ENCODE assay signal across 23 cellular contexts in the genomic region with DNA sequence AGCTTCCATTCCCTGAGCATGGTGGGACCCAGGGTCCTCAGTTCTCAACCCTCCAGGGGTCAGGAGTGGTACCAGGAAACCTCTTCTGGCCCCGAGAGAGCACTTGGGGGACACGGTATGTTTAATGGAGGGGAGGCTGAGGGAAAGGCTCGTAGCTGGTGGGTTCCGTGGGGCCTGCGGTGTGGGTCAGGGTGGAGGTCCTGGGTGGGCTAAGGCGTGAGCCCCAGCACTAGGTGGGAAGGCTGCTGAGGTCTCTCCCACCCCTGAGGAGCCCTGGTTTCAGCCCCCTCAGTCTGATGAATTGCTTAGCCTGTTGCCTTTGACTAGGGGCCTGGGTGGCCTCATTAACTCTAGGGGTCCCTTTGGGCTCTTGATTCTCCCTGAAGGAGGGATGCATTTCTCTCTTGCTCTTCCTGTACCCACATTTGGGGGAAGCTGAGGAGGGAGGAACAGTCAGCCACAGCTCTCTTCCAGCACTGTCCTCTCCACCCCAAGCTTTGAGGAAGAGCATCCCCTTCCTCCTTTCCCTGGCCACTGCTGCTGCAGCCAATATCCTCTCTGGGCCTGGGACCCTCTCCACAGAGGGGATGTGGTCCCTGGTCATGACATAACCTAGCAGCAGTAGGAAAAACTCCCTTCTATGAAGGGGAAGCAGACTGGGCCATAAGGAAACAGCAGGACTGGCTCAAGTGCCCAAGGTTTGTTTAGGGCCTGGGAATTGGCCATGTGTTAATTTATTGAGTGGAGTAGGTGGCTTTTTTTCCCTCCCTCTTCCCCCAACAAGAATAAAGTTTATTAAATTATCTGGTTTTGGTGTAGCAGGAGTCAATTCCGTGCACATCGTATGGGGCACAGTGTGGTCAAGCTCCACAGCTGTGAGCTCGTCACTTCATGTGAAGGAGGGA. TPM values are rescaled to one million over a fixed set of nuclear protein-coding genes. Genes with fewer than 3 reads are reported as not detected.
DNase-seq lines count a peak whose midpoint lies in the region; ATAC-seq and TF ChIP-seq lines count a peak whose summit lies in the region.
"Had no signal": no experiment of that assay in that cellular context is flagged by ENCODE, and none has a peak within 500 bp of the region (broad histone marks: within the 10 kb centered on the region; RNA-seq: fewer than 3 reads in every experiment).

No MANE protein-coding gene starts in this region.

- ATAC-seq in activated naive CD4-positive, alpha-beta T cell treated with anti-CD3 and anti-CD28 coated beads, Interleukin-2, amount 50 U/mL, for 72 hours, result no peak
- ATAC-seq in Panc1, result no peak
- ATAC-seq: body of pancreas, mucosa of descending colon had no signal

- no peak overlapping the region for H3K27ac ChIP-seq in Panc1 (ENCODE audit: low read length)
- no peak overlapping the region for H3K27ac ChIP-seq in endodermal cell (ENCODE audit: low read depth, low read length)
- peak overlapping the region; percentile 45 for H3K27ac ChIP-seq in temporal lobe (ENCODE audit: low read depth, low read length)
- H3K27ac ChIP-seq: body of pancreas had no signal

- H3K36me3 ChIP-seq in Panc1 (ENCODE audit: control insufficient read depth, insufficient read depth, low read length) (peaks cover 14% of the 10 kb centered on the region), endodermal cell (ENCODE audit: control insufficient read depth, insufficient read depth, low read length) (peaks cover 78% of the 10 kb centered on the region)

- TSS peak; percentile 48 for BruUV-seq in Panc1 (replicated peaks; lab: Mats Ljungman, UMichigan)

- peak overlapping the region; percentile 69 to 89 for H3K27ac Mint-ChIP-seq in activated naive CD4-positive, alpha-beta T cell treated with anti-CD3 and anti-CD28 coated beads, Interleukin-2, amount 50 U/mL, for 72 hours
- H3K27ac Mint-ChIP-seq in endodermal cell, result no peak overlapping the region
- H3K27ac Mint-ChIP-seq: activated naive CD4-positive, alpha-beta T cell treated with anti-CD3 and anti-CD28 coated beads for 36 hours; type B pancreatic cell had no signal

- intact Hi-C loops in Panc1 (cut with micrococcal nuclease; ENCODE audit: unreplicated experiment), result no loop called here

- no peaks in the 10 kb centered on the region for H3K27me3 ChIP-seq in Panc1 (ENCODE audit: control insufficient read depth, insufficient read depth, low read length)
- no peaks in the 10 kb centered on the region for H3K27me3 ChIP-seq in endodermal cell (ENCODE audit: control insufficient read depth, insufficient read depth, low read length, poor library complexity, severe bottlenecking)
- H3K27me3 ChIP-seq: body of pancreas had no signal

- H3K4me1 ChIP-seq in Panc1 (ENCODE audit: control insufficient read depth, insufficient read depth, low read length), result no peaks in the 10 kb centered on the region
- H3K4me1 ChIP-seq in endodermal cell (ENCODE audit: control insufficient read depth, insufficient read depth, low read length), result peaks cover 3% of the 10 kb centered on the region

- no peaks in the 10 kb centered on the region for H3K27me3 Mint-ChIP-seq in endodermal cell (ENCODE audit: insufficient read depth)
- H3K27me3 Mint-ChIP-seq: type B pancreatic cell had no signal

- H3K9me3 Mint-ChIP-seq in activated naive CD4-positive, alpha-beta T cell treated with anti-CD3 and anti-CD28 coated beads, Interleukin-2, amount 50 U/mL, for 72 hours, result no peaks in the 10 kb centered on the region
- H3K9me3 Mint-ChIP-seq in endodermal cell, result no peaks in the 10 kb centered on the region
- H3K9me3 Mint-ChIP-seq: activated naive CD4-positive, alpha-beta T cell treated with anti-CD3 and anti-CD28 coated beads for 36 hours; type B pancreatic cell had no signal

- peaks cover 5 to 31% of the 10 kb centered on the region in 2 donors for H3K36me3 Mint-ChIP-seq in activated naive CD4-positive, alpha-beta T cell treated with anti-CD3 and anti-CD28 coated beads, Interleukin-2, amount 50 U/mL, for 72 hours
- H3K36me3 Mint-ChIP-seq in endodermal cell (ENCODE audit: low read depth), result peaks cover 63% of the 10 kb centered on the region

- H3K4me1 Mint-ChIP-seq in endodermal cell, result peaks cover 6% of the 10 kb centered on the region

- H3K4me3 Mint-ChIP-seq in endodermal cell, result no peak overlapping the region
- H3K4me3 Mint-ChIP-seq: activated naive CD4-positive, alpha-beta T cell treated with anti-CD3 and anti-CD28 coated beads for 36 hours; type B pancreatic cell had no signal

- in situ Hi-C loops in Panc1 (cut with HindIII; ENCODE audit: low pct_unique_long_range_greater_than_20kb, low sequenced_read_pairs), result no loop called here

- H3K9ac ChIP-seq in endodermal cell (ENCODE audit: extremely low read depth, low read length, poor library complexity, severe bottlenecking), result no peak overlapping the region

- no peak for TF ChIP-seq CTCF in Panc1 (IDR thresholded peaks at IDR 0.05)
- no peak for TF ChIP-seq CTCF in endodermal cell (conservative IDR thresholded peaks at IDR 0.05)

- CTCF ChIA-PET in Panc1 (lab: Charles Lee), result interaction anchor here (0.6 kb wide), 1 partner anchor 223 kb away, joined by 5 read pairs; no protein-coding TSS in a partner anchor

- H3K4me3 ChIP-seq in Panc1 (ENCODE audit: low read depth in 2 of 2, low read length in 2 of 2) (no peak overlapping the region), endodermal cell (ENCODE audit: low read length) (no peak overlapping the region)
- H3K4me3 ChIP-seq: body of pancreas, mucosa of descending colon had no signal

- no peak for DNase-seq in activated naive CD4-positive, alpha-beta T cell treated with anti-CD3 and anti-CD28 coated beads, Interleukin-2, amount 50 U/mL, for 72 hours (ENCODE audit: low spot score in 2 of 2)
- no peak for DNase-seq in activated naive CD4-positive, alpha-beta T cell (lab: John Stamatoyannopoulos, UW)
- DNase-seq in Panc1 (ENCODE audit: low read depth, low spot score) (no peak), endodermal cell (peak; percentile 22), ecto neural progenitor cell (ENCODE audit: low spot score) (no peak), NCI-H524 (lab: John Stamatoyannopoulos, UW) (no peak), NCI-H2029 (lab: John Stamatoyannopoulos, UW) (no peak)
- DNase-seq: activated CD4-positive, CD25-positive, alpha-beta regulatory T cell; activated naive CD4-positive, alpha-beta T cell treated with anti-CD3 and anti-CD28 coated beads for 36 hours; body of pancreas; COR-L47; cortex of kidney; mucosa of descending colon; NCI-H2081; SHP77 treated with DMSO at 0.1 percent for 48 hours; stimulated activated CD4-positive, alpha-beta T cell treated with anti-CD3 and anti-CD28 coated beads, Interleukin-15, amount 100 ng/mL, for 24 hours; stimulated activated naive CD4-positive, alpha-beta T cell had no signal

- 88 to 89% methylated on average over 5 to 8 of the region's 9 CpGs for WGBS in endodermal cell (ENCODE audit: insufficient coverage in 1 of 2, insufficient read length in 1 of 2), 2 experiments

- POLR2A ChIA-PET in Panc1 (lab: Charles Lee), result no interaction called here

- H3K9me3 ChIP-seq in Panc1 (ENCODE audit: control insufficient read depth, insufficient read depth, low read depth, low read length) (no peaks in the 10 kb centered on the region), endodermal cell (ENCODE audit: control insufficient read depth, low read length) (no peaks in the 10 kb centered on the region)
- H3K9me3 ChIP-seq: body of pancreas, mucosa of descending colon had no signal

RNA-seq across cellular contexts. Expression of gene CSF1R, which starts 33.8 kb away (rescaled TPM):
- 1 to 10 TPM in 1 of 2 donors, not detected in 1; 5.2 TPM for total RNA-seq in activated naive CD4-positive, alpha-beta T cell treated with anti-CD3 and anti-CD28 coated beads, Interleukin-2, amount 50 U/mL, for 72 hours
- total RNA-seq in Panc1 (2021; ENCODE audit: unreplicated experiment) (0.05 TPM), endodermal cell (not detected), temporal lobe (6.4 TPM)
- polyA plus RNA-seq in Panc1 (2012; ENCODE audit: insufficient read length), result not detected
- polyA plus RNA-seq in endodermal cell (2013, experiment 1 of 2), result 0.39 TPM
- not detected for polyA plus RNA-seq in endodermal cell (2013, experiment 2 of 2)
- total RNA-seq: epithelial cell of proximal tubule; H1; NCI-H460; T-helper 2 cell treated with Interferon-gamma antibody and Interleukin-4, amounts not matched to agents 100 ng/mL and 5 ng/mL, for 36 hours had no signal

RNA-seq across cellular contexts. Expression of gene HMGXB3, which starts 52.0 kb away (rescaled TPM):
- total RNA-seq in activated naive CD4-positive, alpha-beta T cell treated with anti-CD3 and anti-CD28 coated beads, Interleukin-2, amount 50 U/mL, for 72 hours, result 10 to 100 TPM; 19.9 to 40.8 TPM
- total RNA-seq in Panc1 (2021; ENCODE audit: unreplicated experiment), result 56.2 TPM
- 33.8 TPM for polyA plus RNA-seq in Panc1 (2012; ENCODE audit: insufficient read length)
- 10 to 100 TPM; 41.0 to 43.5 TPM for total RNA-seq in endodermal cell
- polyA plus RNA-seq in endodermal cell (2013, experiment 1 of 2), result 28.0 TPM
- polyA plus RNA-seq in endodermal cell (2013, experiment 2 of 2), result 28.3 TPM
- total RNA-seq in temporal lobe, result 19.2 TPM

RNA-seq across cellular contexts. Expression of gene TIGD6, which starts 52.1 kb away (rescaled TPM):
- 1 to 10 TPM; 1.9 to 3.0 TPM for total RNA-seq in activated naive CD4-positive, alpha-beta T cell treated with anti-CD3 and anti-CD28 coated beads, Interleukin-2, amount 50 U/mL, for 72 hours
- 7.1 TPM for total RNA-seq in Panc1 (2021; ENCODE audit: unreplicated experiment)
- 3.5 TPM for polyA plus RNA-seq in Panc1 (2012; ENCODE audit: insufficient read length)
- 1 to 10 TPM; 3.4 to 3.8 TPM for total RNA-seq in endodermal cell
- 5.8 TPM for polyA plus RNA-seq in endodermal cell (2013, experiment 1 of 2)
- 3.7 TPM for polyA plus RNA-seq in endodermal cell (2013, experiment 2 of 2)
- total RNA-seq in temporal lobe, result 2.7 TPM
